ENCODE assay signal across 18 cellular contexts in the genomic region with DNA sequence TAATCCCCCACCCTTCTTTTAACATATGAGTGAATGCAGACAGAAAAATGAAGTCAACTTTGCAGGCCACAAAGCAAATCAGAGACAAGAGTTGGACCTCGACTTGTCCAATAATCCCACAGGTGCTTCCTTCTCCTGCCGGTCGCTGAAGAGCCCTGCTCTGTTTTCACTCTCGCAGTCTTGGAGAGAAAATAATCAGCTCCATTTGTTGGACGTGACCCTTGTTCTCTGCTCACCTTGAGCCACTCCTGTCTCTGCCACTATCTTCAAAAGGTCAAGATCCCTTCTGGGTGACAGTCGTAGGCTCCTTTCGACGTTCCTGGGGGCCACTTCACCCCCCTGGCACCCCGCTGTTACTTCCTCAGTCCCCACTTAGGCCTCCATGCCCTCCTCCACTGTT. TPM values are rescaled to one million over a fixed set of nuclear protein-coding genes. Genes with fewer than 3 reads are reported as not detected.
DNase-seq lines count a peak whose midpoint lies in the region; ATAC-seq, FAIRE-seq and TF ChIP-seq lines count a peak whose summit lies in the region.
"Had no signal": no experiment of that assay in that cellular context is flagged by ENCODE, and none has a peak within 500 bp of the region (broad histone marks: within the 10 kb centered on the region; RNA-seq: fewer than 3 reads in every experiment).

No MANE protein-coding gene starts in this region.

- intact Hi-C loops in CD4-positive, alpha-beta T cell (cut with DNase I, micrococcal nuclease): loop anchor here in 1 of 2 experiments (1.0 to 10.0 kb wide), 3 partner anchors 14 to 336 kb away; no protein-coding TSS in a partner anchor
- intact Hi-C loops in K562 (cut with micrococcal nuclease): loop anchor here (5.0 kb wide), 1 partner anchor 139 kb away; no protein-coding TSS in a partner anchor
- intact Hi-C loops in naive thymus-derived CD4-positive, alpha-beta T cell (cut with micrococcal nuclease): loop anchor here in 1 of 2 donors (10.0 kb wide), 1 partner anchor 867 kb away; no protein-coding TSS in a partner anchor

- H3K27me3 ChIP-seq in ACC112 (ENCODE audit: insufficient read depth, low read length) (no peaks in the 10 kb centered on the region), K562 (ENCODE audit: control insufficient read depth in 2 of 2, insufficient read depth in 2 of 2, low read length in 2 of 2) (no peaks in the 10 kb centered on the region)
- no peaks in the 10 kb centered on the region for H3K27me3 ChIP-seq in CD4-positive, alpha-beta T cell (ENCODE audit: control insufficient read depth, insufficient read depth, low read length)
- no peaks in the 10 kb centered on the region for H3K27me3 ChIP-seq in naive thymus-derived CD4-positive, alpha-beta T cell (ENCODE audit: control insufficient read depth in 2 of 2, insufficient read depth in 2 of 2, low read length in 2 of 2)
- H3K27me3 ChIP-seq: BLaER1 treated with 17β-estradiol and CSF1 and Interleukin-3, amounts not matched to agents 10 nM and 100 nM; heart left ventricle; sigmoid colon; testis had no signal

- H3K4me1 Mint-ChIP-seq in CD4-positive, alpha-beta T cell (ENCODE audit: low read depth): peaks cover 23% of the 10 kb centered on the region
- peaks cover 5 to 30% (median 13%) of the 10 kb centered on the region in 7 donors for H3K4me1 Mint-ChIP-seq in naive thymus-derived CD4-positive, alpha-beta T cell

- H3K9me3 Mint-ChIP-seq in CD4-positive, alpha-beta T cell: peaks cover 10% of the 10 kb centered on the region
- H3K9me3 Mint-ChIP-seq in naive thymus-derived CD4-positive, alpha-beta T cell: peaks cover 0 to 24% (median 8%) of the 10 kb centered on the region in 11 donors

- TF ChIP-seq CTCF in CD4-positive, alpha-beta T cell (IDR thresholded peaks at IDR 0.05): no peak
- no peak for TF ChIP-seq CTCF in K562 (IDR thresholded peaks at IDR 0.05 in 2 of 3, conservative IDR thresholded peaks at IDR 0.05 in 1 of 3; ENCODE audit: insufficient read depth in 2 of 3, low read depth in 1 of 3, low read length in 3 of 3)

- no peaks in the 10 kb centered on the region for H3K9me1 ChIP-seq in K562 (ENCODE audit: control insufficient read depth, insufficient read depth, low read length)

- BruUV-seq in K562 (replicated peaks; lab: Mats Ljungman, UMichigan): no TSS peak

- no peak overlapping the region for H2AFZ ChIP-seq in ACC112 (ENCODE audit: low read length, unreplicated experiment)
- peak overlapping the region; percentile 41; the same call in 1 of the 2 replicates for H2AFZ ChIP-seq in K562 (ENCODE audit: low read depth, low read length)

- ATAC-seq in CD4-positive, alpha-beta T cell (ENCODE audit: poor library complexity): no peak
- no peak for ATAC-seq in K562
- ATAC-seq in naive thymus-derived CD4-positive, alpha-beta T cell: no peak
- ATAC-seq in HG02798 (IDR thresholded peaks at IDR 0.05; ENCODE audit: poor library complexity, unreplicated experiment): no peak
- ATAC-seq in HG03442 (IDR thresholded peaks at IDR 0.05; ENCODE audit: unreplicated experiment): no peak
- ATAC-seq: heart left ventricle had no signal

- CTCF ChIA-PET in CD4-positive, alpha-beta T cell (lab: Charles Lee): no interaction called here
- CTCF ChIA-PET in K562 (lab: Yijun Ruan, JAX; ENCODE audit: low intra/inter-chr PET ratio): no interaction called here
- CTCF ChIA-PET in naive thymus-derived CD4-positive, alpha-beta T cell (lab: Charles Lee): no interaction called here

- H3K4me3 ChIP-seq in ACC112 (ENCODE audit: low read depth, low read length) (no peak overlapping the region), K562 (no peak overlapping the region)
- H3K4me3 ChIP-seq in naive thymus-derived CD4-positive, alpha-beta T cell (ENCODE audit: low read length): no peak overlapping the region
- H3K4me3 ChIP-seq: BLaER1 treated with 17β-estradiol and CSF1 and Interleukin-3, amounts not matched to agents 10 nM and 100 nM; heart left ventricle; sigmoid colon; testis had no signal

- POLR2A ChIA-PET in CD4-positive, alpha-beta T cell (lab: Charles Lee): no interaction called here
- POLR2A ChIA-PET in K562 (lab: Yijun Ruan, JAX): interaction anchor here (0.5 to 1.0 kb wide), 2 partner anchors 11 to 21 kb away, joined by 3 to 4 read pairs; no protein-coding TSS in a partner anchor
- POLR2A ChIA-PET in naive thymus-derived CD4-positive, alpha-beta T cell (lab: Charles Lee): interaction anchor here (0.6 kb wide), 2 partner anchors 257 to 2001 kb away, joined by 3 to 5 read pairs; no protein-coding TSS in a partner anchor

- 53% methylated on average over 8 of the region's 9 CpGs for WGBS in K562 (ENCODE audit: insufficient coverage, low coverage, missing lambda C conversion rate)

- in situ Hi-C loops in K562 (cut with MboI): no loop called here

- H4K20me1 ChIP-seq in K562 (replicated peaks; ENCODE audit: control insufficient read depth, insufficient read depth, low read length): peaks cover 12% of the 10 kb centered on the region

- peak overlapping the region; percentile 62 for H3K4me3 Mint-ChIP-seq in CD4-positive, alpha-beta T cell
- H3K4me3 Mint-ChIP-seq in naive thymus-derived CD4-positive, alpha-beta T cell: peak overlapping the region in 1 of 10 donors; percentile 53

- peak overlapping the region; percentile 97 for H3K27ac Mint-ChIP-seq in CD4-positive, alpha-beta T cell
- H3K27ac Mint-ChIP-seq in naive thymus-derived CD4-positive, alpha-beta T cell: peak overlapping the region in 5 of 9 donors; percentile 18 to 99 (median 99)

- TF ChIP-seq RAD21 in K562 (CRISPR knock-in tag; conservative IDR thresholded peaks at IDR 0.05 in 1 of 2, IDR thresholded peaks at IDR 0.05 in 1 of 2): no peak

- FAIRE-seq in K562 (lab: Jason Lieb, UNC): no peak
- FAIRE-seq: islet of Langerhans had no signal

- no peaks in the 10 kb centered on the region for H3K9me3 ChIP-seq in CD4-positive, alpha-beta T cell (ENCODE audit: control insufficient read depth, low read length)
- H3K9me3 ChIP-seq in K562 (replicated peaks; ENCODE audit: control insufficient read depth, insufficient read depth, low read depth, low read length): no peaks in the 10 kb centered on the region
- H3K9me3 ChIP-seq in naive thymus-derived CD4-positive, alpha-beta T cell (ENCODE audit: control insufficient read depth in 2 of 3, low read length in 3 of 3): no peaks in the 10 kb centered on the region
- H3K9me3 ChIP-seq: sigmoid colon, SK-N-SH, testis had no signal

- no peak overlapping the region for H3K9ac ChIP-seq in K562 (ENCODE audit: insufficient read depth in 1 of 2, low read depth in 2 of 2, low read length in 2 of 2)
- H3K9ac ChIP-seq: BLaER1 treated with 17β-estradiol and CSF1 and Interleukin-3, amounts not matched to agents 10 nM and 100 nM; SK-N-SH had no signal

- DNase-seq in CD4-positive, alpha-beta T cell: no peak
- DNase-seq in K562 (ENCODE audit: extremely low read depth in 1 of 4, low spot score in 3 of 4): no peak
- DNase-seq in naive thymus-derived CD4-positive, alpha-beta T cell: no peak
- DNase-seq in activated CD4-positive, alpha-beta T cell treated with anti-CD3 and anti-CD28 coated beads for 1 hour: no peak
- DNase-seq: activated gamma-delta T cell treated with Interleukin-2 at 50 U/mL for 16 hours; heart left ventricle; NCI-H2081 treated with DMSO at 0.1 percent for 48 hours; NCI-H526; OCI-M1; sigmoid colon; SK-N-SH; stimulated activated CD4-positive, alpha-beta T cell treated with anti-CD3 and anti-CD28 coated beads, Interleukin-2, amount 100 ng/mL, for 48 hours; testis had no signal

- peak overlapping the region; percentile 97; the same call in 1 of the 2 replicates for H3K27ac ChIP-seq in ACC112 (ENCODE audit: low read depth, low read length)
- no peak overlapping the region for H3K27ac ChIP-seq in CD4-positive, alpha-beta T cell (ENCODE audit: low read depth, low read length)
- no peak overlapping the region for H3K27ac ChIP-seq in K562 (ENCODE audit: extremely low read depth, low read depth, low read length)
- no peak overlapping the region for H3K27ac ChIP-seq in naive thymus-derived CD4-positive, alpha-beta T cell (ENCODE audit: low read depth, low read length)

- no peak for TF ChIP-seq POLR2A in K562 (conservative IDR thresholded peaks at IDR 0.05)

- H3K4me1 ChIP-seq in ACC112 (ENCODE audit: control insufficient read depth, insufficient read depth, low read length, unreplicated experiment) (peaks cover 16% of the 10 kb centered on the region), K562 (replicated peaks in 1 of 2; ENCODE audit: control insufficient read depth in 2 of 2, insufficient read depth in 2 of 2, low read length in 2 of 2) (peaks cover 12 to 21% of the 10 kb centered on the region in 2 experiments; a peak in 4 of 5 replicates)
- H3K4me1 ChIP-seq in naive thymus-derived CD4-positive, alpha-beta T cell (ENCODE audit: control insufficient read depth in 2 of 2, insufficient read depth in 2 of 2, low read length in 2 of 2): peaks cover 7 to 8% of the 10 kb centered on the region in 2 donors

- TF ChIP-seq EP300 in K562 (IDR thresholded peaks at IDR 0.05; ENCODE audit: low read length): no peak

- peaks cover 16% of the 10 kb centered on the region for H3K36me3 ChIP-seq in ACC112 (ENCODE audit: insufficient read depth, low read length)
- H3K36me3 ChIP-seq in K562 (ENCODE audit: control insufficient read depth, insufficient read depth, low read length): no peaks in the 10 kb centered on the region
- peaks cover 0 to 10% (median 0%) of the 10 kb centered on the region in 3 experiments for H3K36me3 ChIP-seq in naive thymus-derived CD4-positive, alpha-beta T cell (ENCODE audit: control insufficient read depth in 2 of 3, insufficient read depth in 3 of 3, low read length in 3 of 3)
- H3K36me3 ChIP-seq: heart left ventricle, sigmoid colon had no signal

- no peak overlapping the region for H3K4me2 ChIP-seq in K562 (ENCODE audit: insufficient read depth, low read length)
- H3K4me2 ChIP-seq: SK-N-SH had no signal

- peaks cover 33% of the 10 kb centered on the region for H3K36me3 Mint-ChIP-seq in CD4-positive, alpha-beta T cell (ENCODE audit: low read depth)
- peaks cover 6 to 39% (median 15%) of the 10 kb centered on the region in 5 donors for H3K36me3 Mint-ChIP-seq in naive thymus-derived CD4-positive, alpha-beta T cell

- H3K27me3 Mint-ChIP-seq in CD4-positive, alpha-beta T cell: no peaks in the 10 kb centered on the region
- H3K27me3 Mint-ChIP-seq in naive thymus-derived CD4-positive, alpha-beta T cell: peaks cover 0 to 12% (median 0%) of the 10 kb centered on the region in 5 donors

- peaks cover 26% of the 10 kb centered on the region for H3K79me2 ChIP-seq in ACC112 (ENCODE audit: control insufficient read depth, insufficient read depth, low read length, unreplicated experiment)
- H3K79me2 ChIP-seq in K562 (ENCODE audit: control insufficient read depth, insufficient read depth, low read length): peaks cover 22% of the 10 kb centered on the region

RNA-seq across cellular contexts. Expression of gene KLF6, which starts 2.8 kb away (rescaled TPM):
- total RNA-seq in CD4-positive, alpha-beta T cell: 100 to 1,000 TPM; 851 to 874 TPM
- total RNA-seq in K562 (2011; cell fraction: chromatin; rRNA removed; ENCODE audit: low replicate concordance): 54.5 and 86.4 TPM in 2 replicates
- total RNA-seq in K562 (2011; cell fraction: nucleolus; rRNA removed): 136 and 139 TPM in 2 replicates
- total RNA-seq in K562 (2011; cell fraction: nucleoplasm; rRNA removed): 92.4 and 113 TPM in 2 replicates
- total RNA-seq in K562 (2014; rRNA removed) (6.9 and 10.3 TPM in 2 replicates), K562 (2014; rRNA removed; fragmentation: Illumina TruSeq; extraction: Trizol) (7.4 and 8.0 TPM in 2 replicates), K562 (2015; rRNA removed; fragmentation: Illumina TruSeq; extraction: Trizol) (4.5 TPM in 2 replicates), K562 (2021) (23.9 and 25.2 TPM in 2 replicates)
- polyA plus RNA-seq in K562 (2011; rRNA removed) (11.7 and 19.1 TPM in 2 replicates), K562 (2014; fragmentation: Illumina TruSeq; extraction: Trizol) (11.1 and 12.6 TPM in 2 replicates), K562 (2014; fragmentation: Nextera tagmentation; extraction: Ambion mirVana) (1 to 10 TPM; 3.2 to 3.7 TPM), K562 (2014; rRNA removed) (8.6 and 10.2 TPM in 2 replicates)
- polyA plus RNA-seq in K562 (2011; cell fraction: cytosol; rRNA removed): 6.6 and 12.0 TPM in 2 replicates
- polyA plus RNA-seq in K562 (2011; cell fraction: nucleus; rRNA removed): 52.6 and 53.4 TPM in 2 replicates
- polyA plus RNA-seq in K562 (2012): 14.7 and 29.2 TPM in 2 replicates
- 33.0 and 43.0 TPM in 2 replicates for polyA minus RNA-seq in K562 (2011; rRNA and poly(A)+ RNA removed)
- polyA minus RNA-seq in K562 (2011; cell fraction: cytosol; rRNA and poly(A)+ RNA removed): 10.3 and 16.2 TPM in 2 replicates
- polyA minus RNA-seq in K562 (2011; cell fraction: nucleus; rRNA and poly(A)+ RNA removed): 87.2 and 133 TPM in 2 replicates
- 1,000 to 10,000 TPM in 1 of 5 experiments, 100 to 1,000 TPM in 4; 142 to 1,870 (median 168) TPM for total RNA-seq in naive thymus-derived CD4-positive, alpha-beta T cell
- 100 to 1,000 TPM; 153 to 190 TPM for polyA plus RNA-seq in naive thymus-derived CD4-positive, alpha-beta T cell
